In the genomic region with DNA sequence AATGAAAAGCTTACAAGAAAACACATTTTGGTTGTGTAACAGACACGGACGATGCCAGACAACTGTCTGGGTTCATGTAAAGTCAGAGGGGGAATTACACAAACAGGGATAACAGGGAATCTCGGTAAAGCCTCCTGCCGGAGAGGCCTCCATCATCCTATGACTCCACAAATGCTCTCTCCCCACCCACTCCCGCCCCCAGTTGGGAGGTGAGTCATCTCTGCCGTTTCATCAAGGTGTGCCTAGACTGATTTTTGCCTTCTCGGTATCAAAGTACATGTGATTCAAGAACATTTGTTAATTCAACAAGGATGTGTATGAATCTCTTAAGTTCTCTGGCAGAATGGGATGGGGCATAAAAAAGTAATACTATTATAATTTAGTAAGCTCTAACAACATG, we compare ENCODE assay signal across 10 cellular contexts.
DNase-seq lines count a peak whose midpoint lies in the region; ATAC-seq and TF ChIP-seq lines count a peak whose summit lies in the region.
"Had no signal": no experiment of that assay in that cellular context is flagged by ENCODE, and none has a peak within 500 bp of the region (broad histone marks: within the 10 kb centered on the region; RNA-seq: fewer than 3 reads in every experiment).

No MANE protein-coding gene starts in this region.

- H3K27ac ChIP-seq in RWPE1 (no peak overlapping the region), hepatocyte (no peak overlapping the region), neural progenitor cell (no peak overlapping the region)
- H3K27ac ChIP-seq: coronary artery had no signal

- H3K4me3 ChIP-seq in hepatocyte (no peak overlapping the region), neural progenitor cell (no peak overlapping the region)
- H3K4me3 ChIP-seq: coronary artery had no signal

- no peaks in the 10 kb centered on the region for H3F3A ChIP-seq in neural progenitor cell (ENCODE audit: low read depth)

- H3K27ac Mint-ChIP-seq in neural progenitor cell = no peak overlapping the region

- no peak overlapping the region for H3K9ac ChIP-seq in neural progenitor cell

- no peaks in the 10 kb centered on the region for H3K79me2 ChIP-seq in hepatocyte
- H3K79me2 ChIP-seq in neural progenitor cell (ENCODE audit: low read depth) = no peaks in the 10 kb centered on the region

- H3K4me1 Mint-ChIP-seq in neural progenitor cell = peaks cover 2% of the 10 kb centered on the region

- H3K9me3 ChIP-seq in hepatocyte (ENCODE audit: low read depth) = no peaks in the 10 kb centered on the region
- H3K9me3 ChIP-seq in neural progenitor cell (ENCODE audit: low read depth) = no peaks in the 10 kb centered on the region

- CTCF ChIA-PET in RWPE1 (lab: Yijun Ruan, JAX) = no interaction called here

- peaks cover 6% of the 10 kb centered on the region for H3K9me3 Mint-ChIP-seq in neural progenitor cell

- H3K4me1 ChIP-seq in hepatocyte (ENCODE audit: insufficient read depth) (no peaks in the 10 kb centered on the region), neural progenitor cell (no peaks in the 10 kb centered on the region)

- POLR2A ChIA-PET in RWPE1 (lab: Yijun Ruan, JAX; ENCODE audit: low non-redundant PET) = no interaction called here

- H3K36me3 Mint-ChIP-seq in neural progenitor cell = no peaks in the 10 kb centered on the region

- H3K9me2 ChIP-seq in hepatocyte (replicated peaks; ENCODE audit: insufficient read depth) = no peaks in the 10 kb centered on the region

- H3K27me3 Mint-ChIP-seq in neural progenitor cell (ENCODE audit: insufficient read depth, low read depth) = no peaks in the 10 kb centered on the region

- DNase-seq in RWPE1 (ENCODE audit: low spot score) (peak; percentile 69), activated T-cell treated with anti-CD3 and anti-CD28 coated beads for 48 hours (ENCODE audit: low read depth) (peak; percentile 25), hepatocyte (ENCODE audit: low spot score) (peak; percentile 24), neural progenitor cell (ENCODE audit: low spot score) (no peak), cerebellar cortex (ENCODE audit: low spot score) (no peak), retina (no peak)
- DNase-seq in stimulated activated CD8-positive, alpha-beta memory T cell treated with anti-CD3 and anti-CD28 coated beads, Interleukin-7, amount 100 ng/mL, for 24 hours (ENCODE audit: low read depth) = peak; percentile 13
- DNase-seq: NCI-H2081 treated with DMSO at 0.1 percent for 48 hours had no signal

- H3K4me2 ChIP-seq in hepatocyte = no peak overlapping the region
- H3K4me2 ChIP-seq in neural progenitor cell = no peak overlapping the region

- no peak overlapping the region for H3K4me3 Mint-ChIP-seq in neural progenitor cell

- H2AFZ ChIP-seq in hepatocyte = no peak overlapping the region
- H2AFZ ChIP-seq in neural progenitor cell (replicated peaks) = no peak overlapping the region

- ATAC-seq in HG02870 (IDR thresholded peaks at IDR 0.05; ENCODE audit: unreplicated experiment) = no peak

- no peaks in the 10 kb centered on the region for H3K36me3 ChIP-seq in hepatocyte (replicated peaks; ENCODE audit: insufficient read depth, low read depth)
- no peaks in the 10 kb centered on the region for H3K36me3 ChIP-seq in neural progenitor cell

- WGBS in hepatocyte (ENCODE audit: low lambda C conversion rate, missing lambda C conversion rate) = 85% methylated on average over 7 of the region's 7 CpGs

- no peaks in the 10 kb centered on the region for H4K20me1 ChIP-seq in hepatocyte (ENCODE audit: insufficient read depth, poor library complexity, severe bottlenecking)
- H4K20me1 ChIP-seq in neural progenitor cell (ENCODE audit: low read depth) = no peaks in the 10 kb centered on the region

- H3K27me3 ChIP-seq in hepatocyte (no peaks in the 10 kb centered on the region), neural progenitor cell (no peaks in the 10 kb centered on the region)

- TF ChIP-seq CTCF in RWPE1 (conservative IDR thresholded peaks at IDR 0.05; ENCODE audit: low read depth) (no peak), hepatocyte (IDR thresholded peaks at IDR 0.05; ENCODE audit: poor library complexity) (no peak), neural progenitor cell (IDR thresholded peaks at IDR 0.05) (no peak)

Comparison
In these comparisons a context has a peak if more than half of its experiments do, and no peak if none do; other contexts are left out.
1. DNase-seq: peak in RWPE1 (single experiment), activated T-cell treated with anti-CD3 and anti-CD28 coated beads for 48 hours (single experiment), hepatocyte (single experiment) and stimulated activated CD8-positive, alpha-beta memory T cell treated with anti-CD3 and anti-CD28 coated beads, Interleukin-7, amount 100 ng/mL, for 24 hours (single experiment); none in neural progenitor cell (single experiment), cerebellar cortex (single experiment) and retina (single experiment).